Comparison of ENCODE assay signal across 18 cellular contexts in genomic region chr4:75477201-75477600, GRCh38. TPM values are rescaled to one million over a fixed set of nuclear protein-coding genes. Genes with fewer than 3 reads are reported as not detected.
DNase-seq lines count a peak whose midpoint lies in the region; ATAC-seq and TF ChIP-seq lines count a peak whose summit lies in the region.
"Had no signal": no experiment of that assay in that cellular context is flagged by ENCODE, and none has a peak within 500 bp of the region (broad histone marks: within the 10 kb centered on the region; RNA-seq: fewer than 3 reads in every experiment).

No MANE protein-coding gene starts in this region.

- H3K36me3 Mint-ChIP-seq in natural killer cell: peaks cover 26% of the 10 kb centered on the region
- H3K36me3 Mint-ChIP-seq in natural killer cell treated with Interleukin-12 subunit alpha and Interleukin-12 subunit beta and Interleukin-15 and Interleukin-18, amount 100 ng/mL, for 72 hours: peaks cover 39% of the 10 kb centered on the region
- H3K36me3 Mint-ChIP-seq in effector memory CD8-positive, alpha-beta T cell (ENCODE audit: insufficient read depth): peaks cover 46% of the 10 kb centered on the region

- no peaks in the 10 kb centered on the region for H3K9me3 Mint-ChIP-seq in natural killer cell
- H3K9me3 Mint-ChIP-seq in natural killer cell treated with Interleukin-12 subunit alpha and Interleukin-12 subunit beta and Interleukin-15 and Interleukin-18, amount 100 ng/mL, for 72 hours: no peaks in the 10 kb centered on the region
- no peaks in the 10 kb centered on the region for H3K9me3 Mint-ChIP-seq in effector memory CD8-positive, alpha-beta T cell

- H3K4me3 ChIP-seq in right lobe of liver: no peak overlapping the region
- H3K4me3 ChIP-seq: BLaER1 had no signal

- H3K4me1 ChIP-seq in right lobe of liver: no peaks in the 10 kb centered on the region
- H3K4me1 ChIP-seq: BLaER1 had no signal

- no peak for TF ChIP-seq POLR2A in right lobe of liver (IDR thresholded peaks at IDR 0.05)

- peak overlapping the region; percentile 22 to 27 for H3K27ac Mint-ChIP-seq in natural killer cell
- no peak overlapping the region for H3K27ac Mint-ChIP-seq in natural killer cell treated with Interleukin-12 subunit alpha and Interleukin-12 subunit beta and Interleukin-15 and Interleukin-18, amount 100 ng/mL, for 72 hours
- peak overlapping the region; percentile 14 to 50 for H3K27ac Mint-ChIP-seq in effector memory CD8-positive, alpha-beta T cell

- POLR2A ChIA-PET in HEK293T (lab: Yijun Ruan, JAX): no interaction called here

- intact Hi-C loops in natural killer cell (cut with micrococcal nuclease) (no loop called here), right lobe of liver (cut with DNase I) (no loop called here)

- H3K4me3 Mint-ChIP-seq in natural killer cell: no peak overlapping the region
- H3K4me3 Mint-ChIP-seq in natural killer cell treated with Interleukin-12 subunit alpha and Interleukin-12 subunit beta and Interleukin-15 and Interleukin-18, amount 100 ng/mL, for 72 hours: no peak overlapping the region
- H3K4me3 Mint-ChIP-seq in effector memory CD8-positive, alpha-beta T cell: no peak overlapping the region
- H3K4me3 Mint-ChIP-seq: CD14-positive monocyte; CD4-positive, alpha-beta memory T cell had no signal

- H3K27me3 Mint-ChIP-seq in natural killer cell (ENCODE audit: low read depth in 2 of 2): no peaks in the 10 kb centered on the region
- H3K27me3 Mint-ChIP-seq in natural killer cell treated with Interleukin-12 subunit alpha and Interleukin-12 subunit beta and Interleukin-15 and Interleukin-18, amount 100 ng/mL, for 72 hours: no peaks in the 10 kb centered on the region
- H3K27me3 Mint-ChIP-seq in effector memory CD8-positive, alpha-beta T cell: no peaks in the 10 kb centered on the region
- H3K27me3 Mint-ChIP-seq: CD4-positive, alpha-beta memory T cell had no signal

- WGBS in right lobe of liver (ENCODE audit: insufficient coverage, low coverage, low lambda C conversion rate, missing lambda C conversion rate): 94% methylated on average over 3 of the region's 3 CpGs

- no peaks in the 10 kb centered on the region for H3K9me3 ChIP-seq in right lobe of liver

- DNase-seq in natural killer cell (no peak), iris pigment epithelial cell (ENCODE audit: low read depth) (peak; percentile 58), HEK293T (ENCODE audit: extremely low spot score) (no peak), right lobe of liver (no peak)
- DNase-seq in natural killer cell treated with Interleukin-12 subunit alpha and Interleukin-12 subunit beta and Interleukin-15 and Interleukin-18, amount 100 ng/mL, for 72 hours (ENCODE audit: low spot score): no peak
- DNase-seq in effector memory CD8-positive, alpha-beta T cell: no peak
- DNase-seq: 8988T; CD4-positive, alpha-beta memory T cell; DMS153; DMS79; GDM1; GOT3; H7 had no signal

- peaks cover 8 to 32% of the 10 kb centered on the region in 2 donors for H3K4me1 Mint-ChIP-seq in natural killer cell
- H3K4me1 Mint-ChIP-seq in natural killer cell treated with Interleukin-12 subunit alpha and Interleukin-12 subunit beta and Interleukin-15 and Interleukin-18, amount 100 ng/mL, for 72 hours (ENCODE audit: low read depth in 2 of 2): peaks cover 8 to 15% of the 10 kb centered on the region in 2 donors
- H3K4me1 Mint-ChIP-seq in effector memory CD8-positive, alpha-beta T cell (ENCODE audit: low read depth in 2 of 2): peaks cover 0 to 6% of the 10 kb centered on the region in 2 donors
- H3K4me1 Mint-ChIP-seq: CD14-positive monocyte had no signal

- ATAC-seq in natural killer cell: no peak
- no peak for ATAC-seq in natural killer cell treated with Interleukin-12 subunit alpha and Interleukin-12 subunit beta and Interleukin-15 and Interleukin-18, amount 100 ng/mL, for 72 hours
- ATAC-seq in effector memory CD8-positive, alpha-beta T cell (replicated peaks): no peak
- ATAC-seq in right lobe of liver: no peak
- ATAC-seq in GM21360 (IDR thresholded peaks at IDR 0.05; ENCODE audit: unreplicated experiment): no peak
- ATAC-seq: HCT116, HepG2 had no signal

- CTCF ChIA-PET in HEK293T (lab: Yijun Ruan, JAX): no interaction called here

- no peak overlapping the region for H3K27ac ChIP-seq in right lobe of liver
- H3K27ac ChIP-seq: BLaER1 had no signal

- TF ChIP-seq CTCF in natural killer cell (IDR thresholded peaks at IDR 0.05) (no peak), right lobe of liver (IDR thresholded peaks at IDR 0.05) (no peak)

- H3K27me3 ChIP-seq in right lobe of liver: no peaks in the 10 kb centered on the region
- H3K27me3 ChIP-seq: BLaER1 had no signal

- peaks cover 6 to 27% (median 11%) of the 10 kb centered on the region in 4 donors for H3K36me3 ChIP-seq in right lobe of liver

TF ChIP-seq in HEK293T, 16 proteins besides CTCF, POLR2A, EP300 and RAD21:
- TF ChIP-seq SP1 (IDR thresholded peaks at IDR 0.05) (no peak), L3MBTL2 (conservative IDR thresholded peaks at IDR 0.05) (no peak), SUZ12 (IDR thresholded peaks at IDR 0.05) (no peak), NFRKB (IDR thresholded peaks at IDR 0.05) (no peak), BHLHE40 (IDR thresholded peaks at IDR 0.05; ENCODE audit: borderline replicate concordance) (no peak), ZNF384 (IDR thresholded peaks at IDR 0.05) (no peak), CTBP1 (IDR thresholded peaks at IDR 0.05; ENCODE audit: borderline replicate concordance) (no peak), HDGF (IDR thresholded peaks at IDR 0.05; ENCODE audit: borderline replicate concordance) (no peak), TARDBP (IDR thresholded peaks at IDR 0.05) (no peak), ARNT (IDR thresholded peaks at IDR 0.05) (no peak), FOXK2 (IDR thresholded peaks at IDR 0.05) (no peak), FOXA1 (IDR thresholded peaks at IDR 0.05) (no peak), FOXM1 (IDR thresholded peaks at IDR 0.05; ENCODE audit: borderline replicate concordance) (no peak), ELF4 (IDR thresholded peaks at IDR 0.05) (no peak), LEF1 (IDR thresholded peaks at IDR 0.05; ENCODE audit: borderline replicate concordance) (no peak)
- TF ChIP-seq, protein P1, sequence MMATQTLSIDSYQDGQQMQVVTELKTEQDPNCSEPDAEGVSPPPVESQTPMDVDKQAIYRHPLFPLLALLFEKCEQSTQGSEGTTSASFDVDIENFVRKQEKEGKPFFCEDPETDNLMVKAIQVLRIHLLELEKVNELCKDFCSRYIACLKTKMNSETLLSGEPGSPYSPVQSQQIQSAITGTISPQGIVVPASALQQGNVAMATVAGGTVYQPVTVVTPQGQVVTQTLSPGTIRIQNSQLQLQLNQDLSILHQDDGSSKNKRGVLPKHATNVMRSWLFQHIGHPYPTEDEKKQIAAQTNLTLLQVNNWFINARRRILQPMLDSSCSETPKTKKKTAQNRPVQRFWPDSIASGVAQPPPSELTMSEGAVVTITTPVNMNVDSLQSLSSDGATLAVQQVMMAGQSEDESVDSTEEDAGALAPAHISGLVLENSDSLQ (IDR thresholded peaks at IDR 0.05): no peak

RNA-seq across cellular contexts. Expression of gene RCHY1, which starts 37.0 kb away (rescaled TPM):
- total RNA-seq in natural killer cell: 10 to 100 TPM; 38.7 to 52.4 (median 45.3) TPM
- total RNA-seq in natural killer cell treated with Interleukin-12 subunit alpha and Interleukin-12 subunit beta and Interleukin-15 and Interleukin-18, amount 100 ng/mL, for 72 hours: 10 to 100 TPM; 40.6 to 47.8 TPM
- 10 to 100 TPM in 5 of 6 experiments, 1 to 10 TPM in 1; 8.6 to 19.3 (median 14.0) TPM for total RNA-seq in right lobe of liver

RNA-seq across cellular contexts. Expression of gene THAP6, which starts 37.1 kb away (rescaled TPM):
- total RNA-seq in natural killer cell (10 to 100 TPM; 20.2 to 24.1 (median 21.8) TPM), right lobe of liver (10 to 100 TPM in 3 of 6 experiments, 1 to 10 TPM in 3; 6.8 to 11.5 (median 10.0) TPM)
- total RNA-seq in natural killer cell treated with Interleukin-12 subunit alpha and Interleukin-12 subunit beta and Interleukin-15 and Interleukin-18, amount 100 ng/mL, for 72 hours: 10 to 100 TPM; 15.9 to 25.0 TPM

Comparison
In these comparisons a context has a peak if more than half of its experiments do, and no peak if none do; other contexts are left out.
1. H3K27ac Mint-ChIP-seq: peak in natural killer cell (2 of 2) and effector memory CD8-positive, alpha-beta T cell (2 of 2); none in natural killer cell treated with Interleukin-12 subunit alpha and Interleukin-12 subunit beta and Interleukin-15 and Interleukin-18, amount 100 ng/mL, for 72 hours (0 of 2).